Comparison of ENCODE assay signal across 10 cellular contexts in genomic region chr17:8224891-8225812, GRCh38. TPM values are rescaled to one million over a fixed set of nuclear protein-coding genes. Genes with fewer than 3 reads are reported as not detected.
DNase-seq lines count a peak whose midpoint lies in the region; ATAC-seq, FAIRE-seq and TF ChIP-seq lines count a peak whose summit lies in the region.
"Had no signal": no experiment of that assay in that cellular context is flagged by ENCODE, and none has a peak within 500 bp of the region (broad histone marks: within the 10 kb centered on the region; RNA-seq: fewer than 3 reads in every experiment).

No MANE protein-coding gene starts in this region.

- H2BK15ac ChIP-seq in H1 (ENCODE audit: low read length) (0 out of 2 replicates have a peak overlapping the region, but pooled peaks have one; percentile 48), neuronal stem cell (ENCODE audit: low read length) (no peak overlapping the region)

- H3K23ac ChIP-seq in H1 (ENCODE audit: insufficient read length) (no peak overlapping the region), neuronal stem cell (ENCODE audit: low read depth, low read length, poor library complexity) (no peak overlapping the region)

- H3K36me3 ChIP-seq in H1 (ENCODE audit: control insufficient read depth in 2 of 4, insufficient read depth in 4 of 4, low read length in 3 of 4) (peaks cover 3 to 27% (median 13%) of the 10 kb centered on the region in 4 experiments; a peak in 7 of 8 replicates), psoas muscle (ENCODE audit: insufficient read depth in 1 of 2, low read depth in 1 of 2) (peaks cover 5 to 30% of the 10 kb centered on the region in 2 donors), neuronal stem cell (replicated peaks in 1 of 2; ENCODE audit: control insufficient read depth in 2 of 2, insufficient read depth in 2 of 2, low read length in 2 of 2) (peaks cover 17 to 31% of the 10 kb centered on the region in 2 donors)

- H4K91ac ChIP-seq in H1 (replicated peaks; ENCODE audit: insufficient read length, low read length) (no peak overlapping the region), neuronal stem cell (ENCODE audit: low read depth, low read length, poor library complexity) (no peak overlapping the region)

- H3K36me3 Mint-ChIP-seq in activated CD4-positive, alpha-beta T cell treated with anti-CD3 and anti-CD28 coated beads, Interleukin-2, amount 10 ng/mL, durations not matched to agents 7 days and 5 days (ENCODE audit: low read depth) = peaks cover 49% of the 10 kb centered on the region

- peak overlapping the region; percentile 84 for H3K27ac Mint-ChIP-seq in activated CD4-positive, alpha-beta T cell treated with anti-CD3 and anti-CD28 coated beads, Interleukin-2, amount 10 ng/mL, durations not matched to agents 7 days and 5 days

- H4K5ac ChIP-seq in H1 (ENCODE audit: insufficient read length, low read depth, low read length) = no peak overlapping the region

- DNase-seq in activated CD4-positive, alpha-beta T cell treated with anti-CD3 and anti-CD28 coated beads, Interleukin-2, amount 10 ng/mL, durations not matched to agents 7 days and 5 days = no peak
- DNase-seq in activated CD4-positive, alpha-beta T cell treated with anti-CD3 and anti-CD28 coated beads for 48 hours = no peak
- DNase-seq in RWPE1 (ENCODE audit: low spot score) (no peak), H1 (ENCODE audit: low read depth in 1 of 2, low spot score in 2 of 2) (no peak), psoas muscle (no peak), neuronal stem cell (ENCODE audit: low spot score) (no peak), ecto neural progenitor cell (ENCODE audit: low spot score) (no peak), kidney glomerular epithelial cell (lab: John Stamatoyannopoulos, UW) (no peak)

- no peaks in the 10 kb centered on the region for H3K27me3 ChIP-seq in H1 (replicated peaks in 1 of 4; ENCODE audit: control insufficient read depth in 3 of 4, extremely low read depth in 1 of 4, insufficient read depth in 3 of 4, low read length in 3 of 4)
- H3K27me3 ChIP-seq in psoas muscle (ENCODE audit: insufficient read depth in 3 of 3, low read length in 2 of 3) = no peaks in the 10 kb centered on the region
- H3K27me3 ChIP-seq in neuronal stem cell (ENCODE audit: control insufficient read depth in 3 of 3, insufficient read depth in 3 of 3, low read depth in 1 of 3, low read length in 3 of 3) = no peaks in the 10 kb centered on the region
- H3K27me3 ChIP-seq: upper lobe of left lung had no signal

- H3K4me3 ChIP-seq in H1 (ENCODE audit: extremely low read depth in 1 of 4, insufficient read depth in 2 of 4, low read depth in 3 of 4, low read length in 4 of 4) (no peak overlapping the region), psoas muscle (no peak overlapping the region), neuronal stem cell (ENCODE audit: low read length in 2 of 2) (peak overlapping the region in 1 of 2 donors; percentile 4)
- H3K4me3 ChIP-seq: upper lobe of left lung had no signal

- H3K79me1 ChIP-seq in H1 (ENCODE audit: low read depth, low read length) (no peaks in the 10 kb centered on the region), neuronal stem cell (ENCODE audit: low read depth, low read length) (no peaks in the 10 kb centered on the region)

- no peak for FAIRE-seq in H1 (lab: Jason Lieb, UNC)
- FAIRE-seq: HTR-8/SVneo had no signal

- intact Hi-C loops in psoas muscle (cut with DNase I) = loop anchor here (5.0 kb wide), 3 partner anchors 48 to 743 kb away; partner anchors contain the start of genes POLR2A (in 1 of the 2), SLC35G6 (in 1 of the 2) and TMEM107 (in 1 of the 2)

- H3K9ac ChIP-seq in H1 (replicated peaks in 1 of 4; ENCODE audit: extremely low read depth in 1 of 4, low read depth in 3 of 4, low read length in 3 of 4) = no peak overlapping the region
- H3K9ac ChIP-seq in neuronal stem cell (ENCODE audit: low read depth, low read length, poor library complexity) = no peak overlapping the region

- H3K18ac ChIP-seq in H1 (ENCODE audit: extremely low read depth, low read length) (no peak overlapping the region), neuronal stem cell (ENCODE audit: low read length) (no peak overlapping the region)

- H3K4me1 ChIP-seq in H1 (replicated peaks in 1 of 4; ENCODE audit: control insufficient read depth in 3 of 4, insufficient read depth in 4 of 4, low read length in 3 of 4) = peaks cover 0 to 15% (median 2%) of the 10 kb centered on the region in 4 experiments; a peak in 4 of 7 replicates
- peaks cover 15% of the 10 kb centered on the region for H3K4me1 ChIP-seq in psoas muscle
- peaks cover 8% of the 10 kb centered on the region in 2 donors for H3K4me1 ChIP-seq in neuronal stem cell (ENCODE audit: control insufficient read depth in 2 of 2, insufficient read depth in 1 of 2, low read depth in 1 of 2, low read length in 2 of 2)

- H2BK20ac ChIP-seq in H1 (ENCODE audit: low read length) = 0 out of 2 replicates have a peak overlapping the region, but pooled peaks have one; percentile 15

- H2BK12ac ChIP-seq in H1 (ENCODE audit: low read depth, low read length) (0 out of 2 replicates have a peak overlapping the region, but pooled peaks have one; percentile 22), neuronal stem cell (ENCODE audit: low read length) (no peak overlapping the region)

- H2BK120ac ChIP-seq in H1 (replicated peaks; ENCODE audit: low read depth, low read length) = no peak overlapping the region
- H2BK120ac ChIP-seq in neuronal stem cell (ENCODE audit: low read depth, low read length) = no peak overlapping the region

- H2AFZ ChIP-seq in H1 (ENCODE audit: low read length) (no peak overlapping the region), neuronal stem cell (ENCODE audit: low read length) (no peak overlapping the region)

- H3K4ac ChIP-seq in H1 (replicated peaks; ENCODE audit: insufficient read length, low read depth, low read length) (peak overlapping the region; percentile 24), neuronal stem cell (ENCODE audit: low read length) (no peak overlapping the region)

- H2BK5ac ChIP-seq in H1 (ENCODE audit: low read depth, low read length) (peak overlapping the region; percentile 53), neuronal stem cell (ENCODE audit: low read length) (no peak overlapping the region)

- peaks cover 19% of the 10 kb centered on the region for H3K23me2 ChIP-seq in H1 (ENCODE audit: low read depth, low read length)

- peaks cover 3 to 6% of the 10 kb centered on the region in 2 experiments for H4K20me1 ChIP-seq in H1 (replicated peaks in 1 of 2; ENCODE audit: control insufficient read depth in 1 of 2, insufficient read depth in 2 of 2, low read length in 2 of 2)

- ATAC-seq in psoas muscle = no peak

- TF ChIP-seq POLR2A in H1 (IDR thresholded peaks at IDR 0.05; ENCODE audit: control extremely low read depth in 1 of 2, low read depth in 2 of 2, low read length in 2 of 2) = no peak

- 93% methylated on average over 23 of the region's 26 CpGs; no CpG with 5 or more reads in 1 of the 2 experiments for WGBS in H1 (ENCODE audit: extremely low coverage in 1 of 2, insufficient coverage in 1 of 2, insufficient read length in 1 of 2, insufficient replicate concordance in 2 of 2, low coverage in 1 of 2, low lambda C conversion rate in 2 of 2, missing lambda C conversion rate in 1 of 2), 2 experiments
- 83 to 93% (median 85%) methylated on average over 26 of the region's 26 CpGs for WGBS in psoas muscle, 3 donors
- WGBS in neuronal stem cell (ENCODE audit: extremely low coverage in 2 of 2, insufficient read length in 2 of 2, insufficient replicate concordance in 1 of 2), 2 donors = no CpG with 5 or more reads among the region's 26 CpGs

- H2AK5ac ChIP-seq in H1 (ENCODE audit: low read depth, low read length) (peak overlapping the region; percentile 87), neuronal stem cell (ENCODE audit: low read depth, low read length) (no peak overlapping the region)

- H3K27me3 Mint-ChIP-seq in activated CD4-positive, alpha-beta T cell treated with anti-CD3 and anti-CD28 coated beads, Interleukin-2, amount 10 ng/mL, durations not matched to agents 7 days and 5 days = no peaks in the 10 kb centered on the region

- no peak overlapping the region for H3K56ac ChIP-seq in H1 (replicated peaks; ENCODE audit: insufficient read length, low read depth, low read length)

- H4K8ac ChIP-seq in H1 (ENCODE audit: extremely low read depth, insufficient read depth, low read length) (no peak overlapping the region), neuronal stem cell (ENCODE audit: low read depth, low read length) (no peak overlapping the region)

- POLR2A ChIA-PET in activated CD4-positive, alpha-beta T cell treated with anti-CD3 and anti-CD28 coated beads, Interleukin-2, amount 10 ng/mL, durations not matched to agents 7 days and 5 days (lab: Charles Lee) = interaction anchor here (0.7 kb wide), 2 partner anchors 23 to 1457 kb away, joined by 3 to 7 read pairs; partner anchors contain the start of gene CTC1
- POLR2A ChIA-PET in RWPE1 (lab: Yijun Ruan, JAX; ENCODE audit: low non-redundant PET) (interaction anchor here (0.6 kb wide), 1 partner anchor 811 kb away, joined by 9 read pairs; no protein-coding TSS in a partner anchor), H1 (lab: Charles Lee; ENCODE audit: partially characterized antibody) (interaction anchor here (0.9 to 53.4 kb wide), 14 partner anchors 16 to 157 kb away, joined by 3 to 1521 read pairs (median 5); partner anchors contain the start of genes AURKB, BORCS6, CTC1 and PFAS)

- no peak for TF ChIP-seq EP300 in H1 (IDR thresholded peaks at IDR 0.05; ENCODE audit: borderline replicate concordance in 1 of 2, low read depth in 2 of 2, low read length in 2 of 2)

- H3K4me2 ChIP-seq in H1 (ENCODE audit: insufficient read depth in 1 of 2, low read depth in 2 of 2, low read length in 2 of 2) (peak overlapping the region in 1 of 2 experiments; percentile 85; a peak in 1 of 4 replicates), neuronal stem cell (ENCODE audit: insufficient read depth, low read length, poor library complexity, severe bottlenecking) (no peak overlapping the region)

- TF ChIP-seq RAD21 in H1 (IDR thresholded peaks at IDR 0.05 in 1 of 2, conservative IDR thresholded peaks at IDR 0.05 in 1 of 2; ENCODE audit: low read depth in 2 of 2, low read length in 2 of 2) = no peak

- H3K79me2 ChIP-seq in H1 (ENCODE audit: control insufficient read depth in 1 of 2, insufficient read depth in 2 of 2, low read length in 2 of 2) = no peaks in the 10 kb centered on the region

- H3K4me1 Mint-ChIP-seq in activated CD4-positive, alpha-beta T cell treated with anti-CD3 and anti-CD28 coated beads, Interleukin-2, amount 10 ng/mL, durations not matched to agents 7 days and 5 days = peaks cover 66% of the 10 kb centered on the region

- TF ChIP-seq CTCF in RWPE1 (conservative IDR thresholded peaks at IDR 0.05; ENCODE audit: low read depth) = no peak
- TF ChIP-seq CTCF in H1 (IDR thresholded peaks at IDR 0.05; ENCODE audit: control extremely low read depth in 1 of 3, insufficient read depth in 1 of 3, low read depth in 1 of 3, low read length in 3 of 3) = no peak
- TF ChIP-seq CTCF in psoas muscle (IDR thresholded peaks at IDR 0.05) = no peak

- peak overlapping the region; percentile 99 for H3K27ac ChIP-seq in RWPE1
- no peak overlapping the region for H3K27ac ChIP-seq in H1 (ENCODE audit: low read depth, low read length)
- H3K27ac ChIP-seq in psoas muscle = peak overlapping the region; percentile 93
- no peak overlapping the region for H3K27ac ChIP-seq in neuronal stem cell (replicated peaks; ENCODE audit: low read length)

- no peaks in the 10 kb centered on the region for H3K9me3 ChIP-seq in H1 (ENCODE audit: insufficient read depth in 2 of 2, low read depth in 1 of 2, low read length in 1 of 2)
- H3K9me3 ChIP-seq in psoas muscle = no peaks in the 10 kb centered on the region
- H3K9me3 ChIP-seq in neuronal stem cell (replicated peaks in 1 of 2; ENCODE audit: control insufficient read depth in 2 of 2, insufficient read depth in 1 of 2, low read depth in 1 of 2, low read length in 2 of 2) = no peaks in the 10 kb centered on the region
- H3K9me3 ChIP-seq: upper lobe of left lung had no signal

- H3K14ac ChIP-seq in H1 (ENCODE audit: insufficient read length) (no peak overlapping the region), neuronal stem cell (ENCODE audit: low read length) (no peak overlapping the region)

- no peaks in the 10 kb centered on the region for H3K9me3 Mint-ChIP-seq in activated CD4-positive, alpha-beta T cell treated with anti-CD3 and anti-CD28 coated beads, Interleukin-2, amount 10 ng/mL, durations not matched to agents 7 days and 5 days

- peak overlapping the region; percentile 44 for H3K4me3 Mint-ChIP-seq in activated CD4-positive, alpha-beta T cell treated with anti-CD3 and anti-CD28 coated beads, Interleukin-2, amount 10 ng/mL, durations not matched to agents 7 days and 5 days

- CTCF ChIA-PET in activated CD4-positive, alpha-beta T cell treated with anti-CD3 and anti-CD28 coated beads, Interleukin-2, amount 10 ng/mL, durations not matched to agents 7 days and 5 days (lab: Charles Lee) = interaction anchor here (1.1 to 3.1 kb wide), 4 partner anchors 24 to 132 kb away, joined by 4 to 12 read pairs (median 6); partner anchors contain the start of genes PFAS and SLC25A35
- CTCF ChIA-PET in RWPE1 (lab: Yijun Ruan, JAX) = interaction anchor here (0.6 kb wide), 1 partner anchor 9 kb away, joined by 3 read pairs; no protein-coding TSS in a partner anchor
- CTCF ChIA-PET in H1 (lab: Charles Lee; ENCODE audit: partially characterized antibody) = interaction anchor here (1.0 to 4.1 kb wide), 4 partner anchors 12 to 38 kb away, joined by 3 to 26 read pairs (median 8); no protein-coding TSS in a partner anchor

RNA-seq across cellular contexts. Expression of gene AURKB, which starts 14.8 kb away (rescaled TPM):
- 100 to 1,000 TPM; 188 to 224 TPM for total RNA-seq in activated CD4-positive, alpha-beta T cell treated with anti-CD3 and anti-CD28 coated beads, Interleukin-2, amount 10 ng/mL, durations not matched to agents 7 days and 5 days
- 154 and 160 TPM in 2 replicates for total RNA-seq in H1 (2021; fragmentation: NEBNext Ultra II Directional; extraction: Animal tissue kit (Norgen Biotek cat#: 25700))
- polyA plus RNA-seq in H1 (2011; rRNA removed) (102 and 171 TPM in 2 replicates), psoas muscle (under 1 TPM in 1 of 3 donors, not detected in 2; 0.39 TPM)
- polyA plus RNA-seq in H1 (2011; cell fraction: cytosol; rRNA removed) = 93.9 TPM
- 222 TPM for polyA plus RNA-seq in H1 (2011; cell fraction: nucleus; rRNA removed)
- 155 to 177 TPM (median 169 TPM) in 4 replicates for polyA plus RNA-seq in H1 (2012, experiment 1 of 2)
- 172 TPM for polyA plus RNA-seq in H1 (2012, experiment 2 of 2)
- 168 TPM for polyA plus RNA-seq in H1 (2013, experiment 1 of 2)
- polyA plus RNA-seq in H1 (2013, experiment 2 of 2) = 162 TPM
- 55.0 and 80.2 TPM in 2 replicates for polyA minus RNA-seq in H1 (2011; rRNA and poly(A)+ RNA removed)
- 41.2 TPM for polyA minus RNA-seq in H1 (2011; cell fraction: cytosol; rRNA and poly(A)+ RNA removed)
- 80.6 TPM for polyA minus RNA-seq in H1 (2011; cell fraction: nucleus; rRNA and poly(A)+ RNA removed)
- total RNA-seq in psoas muscle = 1 to 10 TPM in 1 of 4 donors, not detected in 3; 1.1 TPM
- 213 TPM for polyA plus RNA-seq in neuronal stem cell (2013, experiment 1 of 2)
- polyA plus RNA-seq in neuronal stem cell (2013, experiment 2 of 2) = 209 TPM

RNA-seq across cellular contexts. Expression of gene CTC1, which starts 22.7 kb away (rescaled TPM):
- 100 to 1,000 TPM; 125 to 126 TPM for total RNA-seq in activated CD4-positive, alpha-beta T cell treated with anti-CD3 and anti-CD28 coated beads, Interleukin-2, amount 10 ng/mL, durations not matched to agents 7 days and 5 days
- total RNA-seq in H1 (2021; fragmentation: NEBNext Ultra II Directional; extraction: Animal tissue kit (Norgen Biotek cat#: 25700)) = 33.7 and 39.8 TPM in 2 replicates
- polyA plus RNA-seq in H1 (2011; rRNA removed) (19.4 and 32.2 TPM in 2 replicates), psoas muscle (1 to 10 TPM; 2.7 to 6.3 (median 4.6) TPM)
- 13.3 TPM for polyA plus RNA-seq in H1 (2011; cell fraction: cytosol; rRNA removed)
- polyA plus RNA-seq in H1 (2011; cell fraction: nucleus; rRNA removed) = 112 TPM
- polyA plus RNA-seq in H1 (2012, experiment 1 of 2) = 12.8 to 17.3 TPM (median 14.4 TPM) in 4 replicates
- 6.4 TPM for polyA plus RNA-seq in H1 (2012, experiment 2 of 2)
- 13.0 TPM for polyA plus RNA-seq in H1 (2013, experiment 1 of 2)
- 12.3 TPM for polyA plus RNA-seq in H1 (2013, experiment 2 of 2)
- polyA minus RNA-seq in H1 (2011; rRNA and poly(A)+ RNA removed) = 36.9 and 45.5 TPM in 2 replicates
- 11.2 TPM for polyA minus RNA-seq in H1 (2011; cell fraction: cytosol; rRNA and poly(A)+ RNA removed)
- 74.9 TPM for polyA minus RNA-seq in H1 (2011; cell fraction: nucleus; rRNA and poly(A)+ RNA removed)
- 10 to 100 TPM; 11.0 to 19.6 (median 13.7) TPM for total RNA-seq in psoas muscle
- 11.1 TPM for polyA plus RNA-seq in neuronal stem cell (2013, experiment 1 of 2)
- 12.0 TPM for polyA plus RNA-seq in neuronal stem cell (2013, experiment 2 of 2)

RNA-seq across cellular contexts. Expression of gene PFAS, which starts 23.9 kb away (rescaled TPM):
- total RNA-seq in activated CD4-positive, alpha-beta T cell treated with anti-CD3 and anti-CD28 coated beads, Interleukin-2, amount 10 ng/mL, durations not matched to agents 7 days and 5 days = 10 to 100 TPM; 54.0 to 60.4 TPM
- total RNA-seq in H1 (2021; fragmentation: NEBNext Ultra II Directional; extraction: Animal tissue kit (Norgen Biotek cat#: 25700)) = 238 and 248 TPM in 2 replicates
- polyA plus RNA-seq in H1 (2011; rRNA removed) = 88.4 and 120 TPM in 2 replicates
- polyA plus RNA-seq in H1 (2011; cell fraction: cytosol; rRNA removed) = 82.0 TPM
- 363 TPM for polyA plus RNA-seq in H1 (2011; cell fraction: nucleus; rRNA removed)
- 107 to 119 TPM (median 115 TPM) in 4 replicates for polyA plus RNA-seq in H1 (2012, experiment 1 of 2)
- 124 TPM for polyA plus RNA-seq in H1 (2012, experiment 2 of 2)
- 71.8 TPM for polyA plus RNA-seq in H1 (2013, experiment 1 of 2)
- polyA plus RNA-seq in H1 (2013, experiment 2 of 2) = 62.8 TPM
- polyA minus RNA-seq in H1 (2011; rRNA and poly(A)+ RNA removed) = 219 and 271 TPM in 2 replicates
- 89.1 TPM for polyA minus RNA-seq in H1 (2011; cell fraction: cytosol; rRNA and poly(A)+ RNA removed)
- polyA minus RNA-seq in H1 (2011; cell fraction: nucleus; rRNA and poly(A)+ RNA removed) = 167 TPM
- 10 to 100 TPM; 10.7 to 15.6 (median 13.3) TPM for total RNA-seq in psoas muscle
- polyA plus RNA-seq in psoas muscle = 10 to 100 TPM in 1 of 3 donors, 1 to 10 TPM in 2; 4.9 to 10.0 (median 7.5) TPM
- 19.9 TPM for polyA plus RNA-seq in neuronal stem cell (2013, experiment 1 of 2)
- polyA plus RNA-seq in neuronal stem cell (2013, experiment 2 of 2) = 17.2 TPM

RNA-seq across cellular contexts. Expression of gene BORCS6, which starts 35.2 kb away (rescaled TPM):
- total RNA-seq in activated CD4-positive, alpha-beta T cell treated with anti-CD3 and anti-CD28 coated beads, Interleukin-2, amount 10 ng/mL, durations not matched to agents 7 days and 5 days = 10 to 100 TPM; 12.2 to 12.9 TPM
- 3.6 and 4.6 TPM in 2 replicates for total RNA-seq in H1 (2021; fragmentation: NEBNext Ultra II Directional; extraction: Animal tissue kit (Norgen Biotek cat#: 25700))
- polyA plus RNA-seq in H1 (2011; rRNA removed) (3.3 and 3.8 TPM in 2 replicates), psoas muscle (10 to 100 TPM; 12.2 to 19.3 (median 13.7) TPM)
- polyA plus RNA-seq in H1 (2011; cell fraction: cytosol; rRNA removed) = 3.7 TPM
- 2.7 TPM for polyA plus RNA-seq in H1 (2011; cell fraction: nucleus; rRNA removed)
- 2.3 to 3.4 TPM (median 2.8 TPM) in 4 replicates for polyA plus RNA-seq in H1 (2012, experiment 1 of 2)
- polyA plus RNA-seq in H1 (2012, experiment 2 of 2) = 3.8 TPM
- polyA plus RNA-seq in H1 (2013, experiment 1 of 2) = 2.2 TPM
- polyA plus RNA-seq in H1 (2013, experiment 2 of 2) = 2.2 TPM
- 1.3 and 1.9 TPM in 2 replicates for polyA minus RNA-seq in H1 (2011; rRNA and poly(A)+ RNA removed)
- polyA minus RNA-seq in H1 (2011; cell fraction: cytosol; rRNA and poly(A)+ RNA removed) = 3.7 TPM
- 2.2 TPM for polyA minus RNA-seq in H1 (2011; cell fraction: nucleus; rRNA and poly(A)+ RNA removed)
- 10 to 100 TPM in 1 of 4 donors, 1 to 10 TPM in 3; 8.8 to 11.2 (median 9.7) TPM for total RNA-seq in psoas muscle
- polyA plus RNA-seq in neuronal stem cell (2013, experiment 1 of 2) = 1.8 TPM
- 1.7 TPM for polyA plus RNA-seq in neuronal stem cell (2013, experiment 2 of 2)

RNA-seq across cellular contexts. Expression of gene TMEM107, which starts 49.0 kb away (rescaled TPM):
- 10 to 100 TPM; 34.8 to 37.2 TPM for total RNA-seq in activated CD4-positive, alpha-beta T cell treated with anti-CD3 and anti-CD28 coated beads, Interleukin-2, amount 10 ng/mL, durations not matched to agents 7 days and 5 days
- 17.3 and 17.9 TPM in 2 replicates for total RNA-seq in H1 (2021; fragmentation: NEBNext Ultra II Directional; extraction: Animal tissue kit (Norgen Biotek cat#: 25700))
- polyA plus RNA-seq in H1 (2011; rRNA removed) = 21.4 and 21.5 TPM in 2 replicates
- polyA plus RNA-seq in H1 (2011; cell fraction: cytosol; rRNA removed) = 16.0 TPM
- polyA plus RNA-seq in H1 (2011; cell fraction: nucleus; rRNA removed) = 16.9 TPM
- 8.9 to 12.0 TPM (median 9.6 TPM) in 4 replicates for polyA plus RNA-seq in H1 (2012, experiment 1 of 2)
- 8.0 TPM for polyA plus RNA-seq in H1 (2012, experiment 2 of 2)
- 9.6 TPM for polyA plus RNA-seq in H1 (2013, experiment 1 of 2)
- 10.3 TPM for polyA plus RNA-seq in H1 (2013, experiment 2 of 2)
- 37.4 and 44.0 TPM in 2 replicates for polyA minus RNA-seq in H1 (2011; rRNA and poly(A)+ RNA removed)
- polyA minus RNA-seq in H1 (2011; cell fraction: cytosol; rRNA and poly(A)+ RNA removed) = 34.1 TPM
- polyA minus RNA-seq in H1 (2011; cell fraction: nucleus; rRNA and poly(A)+ RNA removed) = 181 TPM
- total RNA-seq in psoas muscle = 1 to 10 TPM; 1.2 to 4.7 (median 2.9) TPM
- polyA plus RNA-seq in psoas muscle = 1 to 10 TPM; 1.5 to 1.9 (median 1.8) TPM
- polyA plus RNA-seq in neuronal stem cell (2013, experiment 1 of 2) = 14.8 TPM
- polyA plus RNA-seq in neuronal stem cell (2013, experiment 2 of 2) = 15.2 TPM

Comparison
In these comparisons a context has a peak if more than half of its experiments do, and no peak if none do; other contexts are left out.
1. H3K27ac ChIP-seq: peak in RWPE1 (single experiment) and psoas muscle (single experiment); none in H1 (single experiment) and neuronal stem cell (single experiment).
2. RNA of gene AURKB, which starts 14.8 kb away (total RNA-seq): 188 to 224 TPM in activated CD4-positive, alpha-beta T cell treated with anti-CD3 and anti-CD28 coated beads, Interleukin-2, amount 10 ng/mL, durations not matched to agents 7 days and 5 days and 154 to 160 TPM in H1; 1.1 TPM in psoas muscle; every median in the first group is over 10 times any median in the second.